2 cellular contexts compared by ENCODE assay signal in the genomic region with DNA sequence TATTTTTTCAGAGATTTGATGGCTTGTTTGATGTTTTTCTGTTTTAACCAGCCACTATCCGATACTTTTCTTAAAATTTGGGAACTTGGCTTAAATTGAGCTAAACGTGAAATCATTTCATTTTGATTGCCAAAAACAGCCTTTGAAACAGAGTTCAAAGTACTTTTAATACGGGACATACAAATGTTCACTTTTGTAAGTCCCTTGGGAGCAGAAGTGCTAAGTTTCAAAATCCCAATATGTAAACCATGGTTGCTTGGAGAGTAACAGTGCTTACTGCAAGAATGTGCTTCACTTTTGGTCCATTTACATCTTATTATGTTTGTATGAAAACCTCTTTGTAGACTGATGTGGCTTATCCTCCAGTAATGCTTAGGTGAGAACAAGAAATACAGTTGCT.
TF ChIP-seq lines count a peak whose summit lies in the region.

No MANE protein-coding gene starts in this region.

TF ChIP-seq in liver, 16 proteins besides CTCF, POLR2A, EP300 and RAD21:
- TF ChIP-seq TAF1 (conservative IDR thresholded peaks at IDR 0.05), result no peak
- peak; percentile 97 to 98 for TF ChIP-seq HNF4A (conservative IDR thresholded peaks at IDR 0.05)
- peak; percentile 16 to 44 for TF ChIP-seq RXRA (IDR thresholded peaks at IDR 0.05)
- TF ChIP-seq, protein P1, sequence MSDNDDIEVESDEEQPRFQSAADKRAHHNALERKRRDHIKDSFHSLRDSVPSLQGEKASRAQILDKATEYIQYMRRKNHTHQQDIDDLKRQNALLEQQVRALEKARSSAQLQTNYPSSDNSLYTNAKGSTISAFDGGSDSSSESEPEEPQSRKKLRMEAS (IDR thresholded peaks at IDR 0.05), result peak; percentile 13
- peak; percentile 71 for TF ChIP-seq HNF4G (IDR thresholded peaks at IDR 0.05)
- TF ChIP-seq, protein P2, sequence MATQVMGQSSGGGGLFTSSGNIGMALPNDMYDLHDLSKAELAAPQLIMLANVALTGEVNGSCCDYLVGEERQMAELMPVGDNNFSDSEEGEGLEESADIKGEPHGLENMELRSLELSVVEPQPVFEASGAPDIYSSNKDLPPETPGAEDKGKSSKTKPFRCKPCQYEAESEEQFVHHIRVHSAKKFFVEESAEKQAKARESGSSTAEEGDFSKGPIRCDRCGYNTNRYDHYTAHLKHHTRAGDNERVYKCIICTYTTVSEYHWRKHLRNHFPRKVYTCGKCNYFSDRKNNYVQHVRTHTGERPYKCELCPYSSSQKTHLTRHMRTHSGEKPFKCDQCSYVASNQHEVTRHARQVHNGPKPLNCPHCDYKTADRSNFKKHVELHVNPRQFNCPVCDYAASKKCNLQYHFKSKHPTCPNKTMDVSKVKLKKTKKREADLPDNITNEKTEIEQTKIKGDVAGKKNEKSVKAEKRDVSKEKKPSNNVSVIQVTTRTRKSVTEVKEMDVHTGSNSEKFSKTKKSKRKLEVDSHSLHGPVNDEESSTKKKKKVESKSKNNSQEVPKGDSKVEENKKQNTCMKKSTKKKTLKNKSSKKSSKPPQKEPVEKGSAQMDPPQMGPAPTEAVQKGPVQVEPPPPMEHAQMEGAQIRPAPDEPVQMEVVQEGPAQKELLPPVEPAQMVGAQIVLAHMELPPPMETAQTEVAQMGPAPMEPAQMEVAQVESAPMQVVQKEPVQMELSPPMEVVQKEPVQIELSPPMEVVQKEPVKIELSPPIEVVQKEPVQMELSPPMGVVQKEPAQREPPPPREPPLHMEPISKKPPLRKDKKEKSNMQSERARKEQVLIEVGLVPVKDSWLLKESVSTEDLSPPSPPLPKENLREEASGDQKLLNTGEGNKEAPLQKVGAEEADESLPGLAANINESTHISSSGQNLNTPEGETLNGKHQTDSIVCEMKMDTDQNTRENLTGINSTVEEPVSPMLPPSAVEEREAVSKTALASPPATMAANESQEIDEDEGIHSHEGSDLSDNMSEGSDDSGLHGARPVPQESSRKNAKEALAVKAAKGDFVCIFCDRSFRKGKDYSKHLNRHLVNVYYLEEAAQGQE (IDR thresholded peaks at IDR 0.05), result no peak
- peak; percentile 60 for TF ChIP-seq SP1 (IDR thresholded peaks at IDR 0.05)
- TF ChIP-seq FOXA1 (IDR thresholded peaks at IDR 0.05), result no peak
- peak in 1 of 2 donors; percentile 27 for TF ChIP-seq JUND (IDR thresholded peaks at IDR 0.05)

TF ChIP-seq in HepG2, 621 proteins besides CTCF, POLR2A, EP300 and RAD21:
- TF ChIP-seq, protein P3, sequence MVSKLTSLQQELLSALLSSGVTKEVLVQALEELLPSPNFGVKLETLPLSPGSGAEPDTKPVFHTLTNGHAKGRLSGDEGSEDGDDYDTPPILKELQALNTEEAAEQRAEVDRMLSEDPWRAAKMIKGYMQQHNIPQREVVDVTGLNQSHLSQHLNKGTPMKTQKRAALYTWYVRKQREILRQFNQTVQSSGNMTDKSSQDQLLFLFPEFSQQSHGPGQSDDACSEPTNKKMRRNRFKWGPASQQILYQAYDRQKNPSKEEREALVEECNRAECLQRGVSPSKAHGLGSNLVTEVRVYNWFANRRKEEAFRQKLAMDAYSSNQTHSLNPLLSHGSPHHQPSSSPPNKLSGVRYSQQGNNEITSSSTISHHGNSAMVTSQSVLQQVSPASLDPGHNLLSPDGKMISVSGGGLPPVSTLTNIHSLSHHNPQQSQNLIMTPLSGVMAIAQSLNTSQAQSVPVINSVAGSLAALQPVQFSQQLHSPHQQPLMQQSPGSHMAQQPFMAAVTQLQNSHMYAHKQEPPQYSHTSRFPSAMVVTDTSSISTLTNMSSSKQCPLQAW (CRISPR knock-in tag; IDR thresholded peaks at IDR 0.05), result no peak
- no peak for TF ChIP-seq RFXAP (CRISPR knock-in tag; IDR thresholded peaks at IDR 0.05; ENCODE audit: borderline replicate concordance)
- no peak for TF ChIP-seq ZNF253 (CRISPR knock-in tag; IDR thresholded peaks at IDR 0.05; ENCODE audit: borderline replicate concordance)
- TF ChIP-seq, protein P4, sequence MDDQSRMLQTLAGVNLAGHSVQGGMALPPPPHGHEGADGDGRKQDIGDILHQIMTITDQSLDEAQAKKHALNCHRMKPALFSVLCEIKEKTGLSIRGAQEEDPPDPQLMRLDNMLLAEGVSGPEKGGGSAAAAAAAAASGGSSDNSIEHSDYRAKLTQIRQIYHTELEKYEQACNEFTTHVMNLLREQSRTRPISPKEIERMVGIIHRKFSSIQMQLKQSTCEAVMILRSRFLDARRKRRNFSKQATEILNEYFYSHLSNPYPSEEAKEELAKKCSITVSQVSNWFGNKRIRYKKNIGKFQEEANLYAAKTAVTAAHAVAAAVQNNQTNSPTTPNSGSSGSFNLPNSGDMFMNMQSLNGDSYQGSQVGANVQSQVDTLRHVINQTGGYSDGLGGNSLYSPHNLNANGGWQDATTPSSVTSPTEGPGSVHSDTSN (CRISPR knock-in tag; IDR thresholded peaks at IDR 0.05; ENCODE audit: borderline replicate concordance), result no peak
- no peak for TF ChIP-seq GPN1 (CRISPR knock-in tag; IDR thresholded peaks at IDR 0.05; ENCODE audit: borderline replicate concordance)
- no peak for TF ChIP-seq ZFYVE20 (CRISPR knock-in tag; IDR thresholded peaks at IDR 0.05; ENCODE audit: borderline replicate concordance, low read depth)
- TF ChIP-seq, protein P5, sequence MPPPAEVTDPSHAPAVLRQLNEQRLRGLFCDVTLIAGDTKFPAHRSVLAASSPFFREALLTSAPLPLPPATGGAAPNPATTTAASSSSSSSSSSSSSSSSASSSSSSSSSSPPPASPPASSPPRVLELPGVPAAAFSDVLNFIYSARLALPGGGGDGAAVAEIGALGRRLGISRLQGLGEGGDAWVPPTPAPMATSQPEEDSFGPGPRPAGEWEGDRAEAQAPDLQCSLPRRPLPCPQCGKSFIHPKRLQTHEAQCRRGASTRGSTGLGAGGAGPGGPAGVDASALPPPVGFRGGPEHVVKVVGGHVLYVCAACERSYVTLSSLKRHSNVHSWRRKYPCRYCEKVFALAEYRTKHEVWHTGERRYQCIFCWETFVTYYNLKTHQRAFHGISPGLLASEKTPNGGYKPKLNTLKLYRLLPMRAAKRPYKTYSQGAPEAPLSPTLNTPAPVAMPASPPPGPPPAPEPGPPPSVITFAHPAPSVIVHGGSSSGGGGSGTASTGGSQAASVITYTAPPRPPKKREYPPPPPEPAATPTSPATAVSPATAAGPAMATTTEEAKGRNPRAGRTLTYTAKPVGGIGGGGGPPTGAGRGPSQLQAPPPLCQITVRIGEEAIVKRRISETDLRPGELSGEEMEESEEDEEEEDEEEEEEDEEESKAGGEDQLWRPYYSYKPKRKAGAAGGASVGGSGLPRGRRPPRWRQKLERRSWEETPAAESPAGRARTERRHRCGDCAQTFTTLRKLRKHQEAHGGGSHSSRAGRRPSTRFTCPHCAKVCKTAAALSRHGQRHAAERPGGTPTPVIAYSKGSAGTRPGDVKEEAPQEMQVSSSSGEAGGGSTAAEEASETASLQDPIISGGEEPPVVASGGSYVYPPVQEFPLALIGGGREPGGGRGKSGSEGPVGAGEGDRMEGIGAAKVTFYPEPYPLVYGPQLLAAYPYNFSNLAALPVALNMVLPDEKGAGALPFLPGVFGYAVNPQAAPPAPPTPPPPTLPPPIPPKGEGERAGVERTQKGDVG (CRISPR knock-in tag; IDR thresholded peaks at IDR 0.05; ENCODE audit: borderline replicate concordance), result no peak
- TF ChIP-seq, protein P6, sequence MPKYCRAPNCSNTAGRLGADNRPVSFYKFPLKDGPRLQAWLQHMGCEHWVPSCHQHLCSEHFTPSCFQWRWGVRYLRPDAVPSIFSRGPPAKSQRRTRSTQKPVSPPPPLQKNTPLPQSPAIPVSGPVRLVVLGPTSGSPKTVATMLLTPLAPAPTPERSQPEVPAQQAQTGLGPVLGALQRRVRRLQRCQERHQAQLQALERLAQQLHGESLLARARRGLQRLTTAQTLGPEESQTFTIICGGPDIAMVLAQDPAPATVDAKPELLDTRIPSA (CRISPR knock-in tag; IDR thresholded peaks at IDR 0.05; ENCODE audit: borderline replicate concordance), result no peak
- no peak for TF ChIP-seq CBFB (CRISPR knock-in tag; IDR thresholded peaks at IDR 0.05)
- TF ChIP-seq MLLT10 (CRISPR knock-in tag; IDR thresholded peaks at IDR 0.05), result no peak
- TF ChIP-seq ZNF550 (CRISPR knock-in tag; IDR thresholded peaks at IDR 0.05; ENCODE audit: borderline replicate concordance), result no peak
- TF ChIP-seq HDAC2 (CRISPR knock-in tag; IDR thresholded peaks at IDR 0.05), result no peak
- no peak for TF ChIP-seq ZNF577 (CRISPR knock-in tag; IDR thresholded peaks at IDR 0.05; ENCODE audit: borderline replicate concordance, low read depth)
- no peak for TF ChIP-seq ZNF282 (IDR thresholded peaks at IDR 0.05; ENCODE audit: partially characterized antibody)
- TF ChIP-seq, protein P7, sequence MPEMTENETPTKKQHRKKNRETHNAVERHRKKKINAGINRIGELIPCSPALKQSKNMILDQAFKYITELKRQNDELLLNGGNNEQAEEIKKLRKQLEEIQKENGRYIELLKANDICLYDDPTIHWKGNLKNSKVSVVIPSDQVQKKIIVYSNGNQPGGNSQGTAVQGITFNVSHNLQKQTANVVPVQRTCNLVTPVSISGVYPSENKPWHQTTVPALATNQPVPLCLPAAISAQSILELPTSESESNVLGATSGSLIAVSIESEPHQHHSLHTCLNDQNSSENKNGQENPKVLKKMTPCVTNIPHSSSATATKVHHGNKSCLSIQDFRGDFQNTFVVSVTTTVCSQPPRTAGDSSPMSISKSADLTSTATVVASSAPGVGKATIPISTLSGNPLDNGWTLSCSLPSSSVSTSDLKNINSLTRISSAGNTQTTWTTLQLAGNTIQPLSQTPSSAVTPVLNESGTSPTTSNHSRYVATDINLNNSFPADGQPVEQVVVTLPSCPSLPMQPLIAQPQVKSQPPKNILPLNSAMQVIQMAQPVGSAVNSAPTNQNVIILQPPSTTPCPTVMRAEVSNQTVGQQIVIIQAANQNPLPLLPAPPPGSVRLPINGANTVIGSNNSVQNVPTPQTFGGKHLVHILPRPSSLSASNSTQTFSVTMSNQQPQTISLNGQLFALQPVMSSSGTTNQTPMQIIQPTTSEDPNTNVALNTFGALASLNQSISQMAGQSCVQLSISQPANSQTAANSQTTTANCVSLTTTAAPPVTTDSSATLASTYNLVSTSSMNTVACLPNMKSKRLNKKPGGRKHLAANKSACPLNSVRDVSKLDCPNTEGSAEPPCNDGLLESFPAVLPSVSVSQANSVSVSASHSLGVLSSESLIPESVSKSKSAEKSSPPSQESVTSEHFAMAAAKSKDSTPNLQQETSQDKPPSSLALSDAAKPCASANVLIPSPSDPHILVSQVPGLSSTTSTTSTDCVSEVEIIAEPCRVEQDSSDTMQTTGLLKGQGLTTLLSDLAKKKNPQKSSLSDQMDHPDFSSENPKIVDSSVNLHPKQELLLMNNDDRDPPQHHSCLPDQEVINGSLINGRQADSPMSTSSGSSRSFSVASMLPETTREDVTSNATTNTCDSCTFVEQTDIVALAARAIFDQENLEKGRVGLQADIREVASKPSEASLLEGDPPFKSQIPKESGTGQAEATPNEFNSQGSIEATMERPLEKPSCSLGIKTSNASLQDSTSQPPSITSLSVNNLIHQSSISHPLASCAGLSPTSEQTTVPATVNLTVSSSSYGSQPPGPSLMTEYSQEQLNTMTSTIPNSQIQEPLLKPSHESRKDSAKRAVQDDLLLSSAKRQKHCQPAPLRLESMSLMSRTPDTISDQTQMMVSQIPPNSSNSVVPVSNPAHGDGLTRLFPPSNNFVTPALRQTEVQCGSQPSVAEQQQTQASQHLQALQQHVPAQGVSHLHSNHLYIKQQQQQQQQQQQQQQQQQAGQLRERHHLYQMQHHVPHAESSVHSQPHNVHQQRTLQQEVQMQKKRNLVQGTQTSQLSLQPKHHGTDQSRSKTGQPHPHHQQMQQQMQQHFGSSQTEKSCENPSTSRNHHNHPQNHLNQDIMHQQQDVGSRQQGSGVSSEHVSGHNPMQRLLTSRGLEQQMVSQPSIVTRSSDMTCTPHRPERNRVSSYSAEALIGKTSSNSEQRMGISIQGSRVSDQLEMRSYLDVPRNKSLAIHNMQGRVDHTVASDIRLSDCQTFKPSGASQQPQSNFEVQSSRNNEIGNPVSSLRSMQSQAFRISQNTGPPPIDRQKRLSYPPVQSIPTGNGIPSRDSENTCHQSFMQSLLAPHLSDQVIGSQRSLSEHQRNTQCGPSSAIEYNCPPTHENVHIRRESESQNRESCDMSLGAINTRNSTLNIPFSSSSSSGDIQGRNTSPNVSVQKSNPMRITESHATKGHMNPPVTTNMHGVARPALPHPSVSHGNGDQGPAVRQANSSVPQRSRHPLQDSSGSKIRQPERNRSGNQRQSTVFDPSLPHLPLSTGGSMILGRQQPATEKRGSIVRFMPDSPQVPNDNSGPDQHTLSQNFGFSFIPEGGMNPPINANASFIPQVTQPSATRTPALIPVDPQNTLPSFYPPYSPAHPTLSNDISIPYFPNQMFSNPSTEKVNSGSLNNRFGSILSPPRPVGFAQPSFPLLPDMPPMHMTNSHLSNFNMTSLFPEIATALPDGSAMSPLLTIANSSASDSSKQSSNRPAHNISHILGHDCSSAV (CRISPR knock-in tag; IDR thresholded peaks at IDR 0.05; ENCODE audit: borderline replicate concordance), result no peak
- no peak for TF ChIP-seq ADNP (CRISPR knock-in tag; IDR thresholded peaks at IDR 0.05)
- TF ChIP-seq CEBPG (CRISPR knock-in tag; IDR thresholded peaks at IDR 0.05), result no peak
- no peak for TF ChIP-seq ZNF761 (CRISPR knock-in tag; conservative IDR thresholded peaks at IDR 0.05)
- no peak for TF ChIP-seq DPF2 (CRISPR knock-in tag; IDR thresholded peaks at IDR 0.05; ENCODE audit: borderline replicate concordance, low read depth)
- TF ChIP-seq TEAD2 (CRISPR knock-in tag; IDR thresholded peaks at IDR 0.05), result no peak
